ENCODE assay signal across 1 cellular context in the genomic region with DNA sequence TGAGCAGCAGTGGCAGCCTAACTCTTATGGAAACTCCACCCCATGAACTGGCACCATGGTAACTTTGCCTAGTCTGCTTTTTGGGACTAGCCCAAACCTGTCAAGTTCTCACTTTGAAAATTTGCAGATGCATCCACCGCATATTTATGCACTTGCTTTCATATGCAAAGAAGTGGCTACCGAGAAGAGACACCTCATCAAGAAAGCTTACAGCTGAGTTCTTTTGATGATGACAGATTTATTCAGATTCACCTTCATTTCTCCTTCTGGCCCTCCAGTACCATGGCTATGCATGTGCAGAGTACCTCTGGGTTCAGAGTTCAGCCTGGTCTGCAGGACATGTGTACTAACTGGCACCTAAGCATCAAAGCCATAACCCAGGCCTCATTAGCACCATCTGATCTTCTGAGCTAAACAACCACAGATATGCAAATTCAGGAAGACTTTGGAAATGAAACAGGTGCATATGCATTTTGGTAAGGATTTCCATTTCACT.
TF ChIP-seq lines count a peak whose summit lies in the region.

No MANE protein-coding gene starts in this region.

TF ChIP-seq in GM12878, 131 proteins besides CTCF, POLR2A, EP300 and RAD21 (continued from another document and continues in another):
- TF ChIP-seq, protein P1, sequence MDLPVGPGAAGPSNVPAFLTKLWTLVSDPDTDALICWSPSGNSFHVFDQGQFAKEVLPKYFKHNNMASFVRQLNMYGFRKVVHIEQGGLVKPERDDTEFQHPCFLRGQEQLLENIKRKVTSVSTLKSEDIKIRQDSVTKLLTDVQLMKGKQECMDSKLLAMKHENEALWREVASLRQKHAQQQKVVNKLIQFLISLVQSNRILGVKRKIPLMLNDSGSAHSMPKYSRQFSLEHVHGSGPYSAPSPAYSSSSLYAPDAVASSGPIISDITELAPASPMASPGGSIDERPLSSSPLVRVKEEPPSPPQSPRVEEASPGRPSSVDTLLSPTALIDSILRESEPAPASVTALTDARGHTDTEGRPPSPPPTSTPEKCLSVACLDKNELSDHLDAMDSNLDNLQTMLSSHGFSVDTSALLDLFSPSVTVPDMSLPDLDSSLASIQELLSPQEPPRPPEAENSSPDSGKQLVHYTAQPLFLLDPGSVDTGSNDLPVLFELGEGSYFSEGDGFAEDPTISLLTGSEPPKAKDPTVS (IDR thresholded peaks at IDR 0.05; ENCODE audit: low read depth, low read length): no peak
- TF ChIP-seq, protein P2, sequence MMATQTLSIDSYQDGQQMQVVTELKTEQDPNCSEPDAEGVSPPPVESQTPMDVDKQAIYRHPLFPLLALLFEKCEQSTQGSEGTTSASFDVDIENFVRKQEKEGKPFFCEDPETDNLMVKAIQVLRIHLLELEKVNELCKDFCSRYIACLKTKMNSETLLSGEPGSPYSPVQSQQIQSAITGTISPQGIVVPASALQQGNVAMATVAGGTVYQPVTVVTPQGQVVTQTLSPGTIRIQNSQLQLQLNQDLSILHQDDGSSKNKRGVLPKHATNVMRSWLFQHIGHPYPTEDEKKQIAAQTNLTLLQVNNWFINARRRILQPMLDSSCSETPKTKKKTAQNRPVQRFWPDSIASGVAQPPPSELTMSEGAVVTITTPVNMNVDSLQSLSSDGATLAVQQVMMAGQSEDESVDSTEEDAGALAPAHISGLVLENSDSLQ (IDR thresholded peaks at IDR 0.05): no peak
- no peak for TF ChIP-seq REST (IDR thresholded peaks at IDR 0.05; ENCODE audit: low read depth, low read length)
- TF ChIP-seq ATF7 (IDR thresholded peaks at IDR 0.05; ENCODE audit: low read depth): peak; percentile 27; the same call in 1 of the 2 replicates
- no peak for TF ChIP-seq ZSCAN29 (IDR thresholded peaks at IDR 0.05)
- TF ChIP-seq FOXK2 (IDR thresholded peaks at IDR 0.05): no peak
- TF ChIP-seq ATF2 (IDR thresholded peaks at IDR 0.05; ENCODE audit: low read length): peak; percentile 35; the same call in 1 of the 2 replicates
- TF ChIP-seq NR2F1 (conservative IDR thresholded peaks at IDR 0.05): peak; percentile 63
- no peak for TF ChIP-seq HCFC1 (IDR thresholded peaks at IDR 0.05; ENCODE audit: low read length)
- no peak for TF ChIP-seq NFXL1 (IDR thresholded peaks at IDR 0.05; ENCODE audit: borderline replicate concordance)
- peak in 1 of 2 experiments; percentile 52; a peak in 1 of 4 replicates for TF ChIP-seq IKZF2 (IDR thresholded peaks at IDR 0.05)
- TF ChIP-seq CEBPZ (IDR thresholded peaks at IDR 0.05; ENCODE audit: low read depth, low read length): no peak
- TF ChIP-seq, protein P3, sequence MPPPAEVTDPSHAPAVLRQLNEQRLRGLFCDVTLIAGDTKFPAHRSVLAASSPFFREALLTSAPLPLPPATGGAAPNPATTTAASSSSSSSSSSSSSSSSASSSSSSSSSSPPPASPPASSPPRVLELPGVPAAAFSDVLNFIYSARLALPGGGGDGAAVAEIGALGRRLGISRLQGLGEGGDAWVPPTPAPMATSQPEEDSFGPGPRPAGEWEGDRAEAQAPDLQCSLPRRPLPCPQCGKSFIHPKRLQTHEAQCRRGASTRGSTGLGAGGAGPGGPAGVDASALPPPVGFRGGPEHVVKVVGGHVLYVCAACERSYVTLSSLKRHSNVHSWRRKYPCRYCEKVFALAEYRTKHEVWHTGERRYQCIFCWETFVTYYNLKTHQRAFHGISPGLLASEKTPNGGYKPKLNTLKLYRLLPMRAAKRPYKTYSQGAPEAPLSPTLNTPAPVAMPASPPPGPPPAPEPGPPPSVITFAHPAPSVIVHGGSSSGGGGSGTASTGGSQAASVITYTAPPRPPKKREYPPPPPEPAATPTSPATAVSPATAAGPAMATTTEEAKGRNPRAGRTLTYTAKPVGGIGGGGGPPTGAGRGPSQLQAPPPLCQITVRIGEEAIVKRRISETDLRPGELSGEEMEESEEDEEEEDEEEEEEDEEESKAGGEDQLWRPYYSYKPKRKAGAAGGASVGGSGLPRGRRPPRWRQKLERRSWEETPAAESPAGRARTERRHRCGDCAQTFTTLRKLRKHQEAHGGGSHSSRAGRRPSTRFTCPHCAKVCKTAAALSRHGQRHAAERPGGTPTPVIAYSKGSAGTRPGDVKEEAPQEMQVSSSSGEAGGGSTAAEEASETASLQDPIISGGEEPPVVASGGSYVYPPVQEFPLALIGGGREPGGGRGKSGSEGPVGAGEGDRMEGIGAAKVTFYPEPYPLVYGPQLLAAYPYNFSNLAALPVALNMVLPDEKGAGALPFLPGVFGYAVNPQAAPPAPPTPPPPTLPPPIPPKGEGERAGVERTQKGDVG (CRISPR knock-in tag; IDR thresholded peaks at IDR 0.05): no peak
- TF ChIP-seq SMAD1 (IDR thresholded peaks at IDR 0.05; ENCODE audit: low read depth, partially characterized antibody): no peak
- no peak for TF ChIP-seq POLR2AphosphoS2 (IDR thresholded peaks at IDR 0.05; ENCODE audit: low read depth, low read length)
- no peak for TF ChIP-seq GABPA (IDR thresholded peaks at IDR 0.05; ENCODE audit: low read depth)
- TF ChIP-seq WRNIP1 (IDR thresholded peaks at IDR 0.05; ENCODE audit: borderline replicate concordance, low read depth, low read length): no peak
- TF ChIP-seq KAT2A (conservative IDR thresholded peaks at IDR 0.05; ENCODE audit: control insufficient read depth, low read depth, low read length): no peak
- peak; percentile 75 for TF ChIP-seq NR2C1 (IDR thresholded peaks at IDR 0.05)
- no peak for TF ChIP-seq CBX3 (IDR thresholded peaks at IDR 0.05; ENCODE audit: borderline replicate concordance, low read depth)
- TF ChIP-seq IKZF1 (conservative IDR thresholded peaks at IDR 0.05): peak; percentile 63
- no peak for TF ChIP-seq EZH2 (IDR thresholded peaks at IDR 0.05; ENCODE audit: borderline replicate concordance, control insufficient read depth, low read depth, low read length)
- TF ChIP-seq, protein P4, sequence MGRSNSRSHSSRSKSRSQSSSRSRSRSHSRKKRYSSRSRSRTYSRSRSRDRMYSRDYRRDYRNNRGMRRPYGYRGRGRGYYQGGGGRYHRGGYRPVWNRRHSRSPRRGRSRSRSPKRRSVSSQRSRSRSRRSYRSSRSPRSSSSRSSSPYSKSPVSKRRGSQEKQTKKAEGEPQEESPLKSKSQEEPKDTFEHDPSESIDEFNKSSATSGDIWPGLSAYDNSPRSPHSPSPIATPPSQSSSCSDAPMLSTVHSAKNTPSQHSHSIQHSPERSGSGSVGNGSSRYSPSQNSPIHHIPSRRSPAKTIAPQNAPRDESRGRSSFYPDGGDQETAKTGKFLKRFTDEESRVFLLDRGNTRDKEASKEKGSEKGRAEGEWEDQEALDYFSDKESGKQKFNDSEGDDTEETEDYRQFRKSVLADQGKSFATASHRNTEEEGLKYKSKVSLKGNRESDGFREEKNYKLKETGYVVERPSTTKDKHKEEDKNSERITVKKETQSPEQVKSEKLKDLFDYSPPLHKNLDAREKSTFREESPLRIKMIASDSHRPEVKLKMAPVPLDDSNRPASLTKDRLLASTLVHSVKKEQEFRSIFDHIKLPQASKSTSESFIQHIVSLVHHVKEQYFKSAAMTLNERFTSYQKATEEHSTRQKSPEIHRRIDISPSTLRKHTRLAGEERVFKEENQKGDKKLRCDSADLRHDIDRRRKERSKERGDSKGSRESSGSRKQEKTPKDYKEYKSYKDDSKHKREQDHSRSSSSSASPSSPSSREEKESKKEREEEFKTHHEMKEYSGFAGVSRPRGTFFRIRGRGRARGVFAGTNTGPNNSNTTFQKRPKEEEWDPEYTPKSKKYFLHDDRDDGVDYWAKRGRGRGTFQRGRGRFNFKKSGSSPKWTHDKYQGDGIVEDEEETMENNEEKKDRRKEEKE (IDR thresholded peaks at IDR 0.05): no peak
- peak in 1 of 2 experiments; percentile 63; a peak in 2 of 4 replicates for TF ChIP-seq BHLHE40 (IDR thresholded peaks at IDR 0.05; ENCODE audit: borderline replicate concordance in 1 of 2, low read depth in 2 of 2, low read length in 1 of 2)
- no peak for TF ChIP-seq FOS (IDR thresholded peaks at IDR 0.05; ENCODE audit: borderline replicate concordance, extremely low read depth, insufficient read length)
- no peak for TF ChIP-seq STAT1 (conservative IDR thresholded peaks at IDR 0.05)
- TF ChIP-seq MTA2 (IDR thresholded peaks at IDR 0.05; ENCODE audit: low read depth): peak; percentile 77
- TF ChIP-seq ETV6 (conservative IDR thresholded peaks at IDR 0.05 in 1 of 2, IDR thresholded peaks at IDR 0.05 in 1 of 2; ENCODE audit: borderline replicate concordance in 1 of 2, low read depth in 1 of 2): no peak
- no peak for TF ChIP-seq SPI1 (IDR thresholded peaks at IDR 0.05; ENCODE audit: borderline replicate concordance, insufficient read depth, low read depth, low read length)
- TF ChIP-seq ZNF207 (IDR thresholded peaks at IDR 0.05; ENCODE audit: borderline replicate concordance): no peak
